17 cellular contexts compared by ENCODE assay signal in genomic region chr2:203059567-203059966, GRCh38. TPM values are rescaled to one million over a fixed set of nuclear protein-coding genes. Genes with fewer than 3 reads are reported as not detected.
DNase-seq lines count a peak whose midpoint lies in the region; ATAC-seq, FAIRE-seq and TF ChIP-seq lines count a peak whose summit lies in the region.
"Had no signal": no experiment of that assay in that cellular context is flagged by ENCODE, and none has a peak within 500 bp of the region (broad histone marks: within the 10 kb centered on the region; RNA-seq: fewer than 3 reads in every experiment).

No MANE protein-coding gene starts in this region.

- DNase-seq in Caco-2 (no peak), GM23338 (ENCODE audit: low spot score) (peak; percentile 7), GM12878 (ENCODE audit: low read depth, low spot score) (no peak), smooth muscle cell (lab: John Stamatoyannopoulos, UW; ENCODE audit: unreplicated experiment) (no peak)
- DNase-seq in effector memory CD8-positive, alpha-beta T cell: no peak
- DNase-seq: CD8-positive, alpha-beta T cell; DMS 273 treated with DMSO at 0.1 percent for 48 hours; DMS53; DND-41; EL had no signal

- H3K27me3 ChIP-seq in Caco-2 (replicated peaks; ENCODE audit: control insufficient read depth, insufficient read depth, low read length) (no peaks in the 10 kb centered on the region), GM23338 (ENCODE audit: insufficient read depth) (no peaks in the 10 kb centered on the region), GM12878 (replicated peaks in 1 of 2; ENCODE audit: control insufficient read depth in 2 of 2, insufficient read depth in 2 of 2, low read length in 1 of 2) (no peaks in the 10 kb centered on the region), smooth muscle cell (ENCODE audit: low read depth) (no peaks in the 10 kb centered on the region)
- H3K27me3 ChIP-seq: BLaER1 treated with 17β-estradiol and CSF1 and Interleukin-3, amounts not matched to agents 10 nM and 100 nM had no signal

- H3K9me2 ChIP-seq in GM23338 (ENCODE audit: insufficient read depth): no peaks in the 10 kb centered on the region

- H3K9me3 ChIP-seq in Caco-2 (no peaks in the 10 kb centered on the region), GM12878 (replicated peaks; ENCODE audit: control insufficient read depth, insufficient read depth, low read length) (no peaks in the 10 kb centered on the region), smooth muscle cell (replicated peaks; ENCODE audit: low read depth) (no peaks in the 10 kb centered on the region)
- H3K9me3 ChIP-seq: BLaER1 treated with 17β-estradiol and CSF1 and Interleukin-3, amounts not matched to agents 10 nM and 100 nM; HAP-1 had no signal

- peaks cover 9% of the 10 kb centered on the region for H3K9me3 Mint-ChIP-seq in Caco-2 (ENCODE audit: unreplicated experiment)
- peaks cover 2% of the 10 kb centered on the region; the same call in 2 of the 3 replicates for H3K9me3 Mint-ChIP-seq in GM23338
- no peaks in the 10 kb centered on the region for H3K9me3 Mint-ChIP-seq in effector memory CD8-positive, alpha-beta T cell
- H3K9me3 Mint-ChIP-seq: CD8-positive, alpha-beta T cell had no signal

- no peak overlapping the region for H2AFZ ChIP-seq in GM23338
- no peak overlapping the region for H2AFZ ChIP-seq in GM12878 (ENCODE audit: control insufficient read depth, low read depth, low read length)
- H2AFZ ChIP-seq in smooth muscle cell (ENCODE audit: low read depth): no peak overlapping the region

- FAIRE-seq in GM12878 (lab: Jason Lieb, UNC): peak; percentile 27
- FAIRE-seq: GM12891, GM18507, H1 had no signal

- H3K36me3 Mint-ChIP-seq in Caco-2 (ENCODE audit: insufficient read depth, unreplicated experiment) (peaks cover 73% of the 10 kb centered on the region), GM23338 (ENCODE audit: low read depth) (peaks cover 9% of the 10 kb centered on the region; the same call in 2 of the 3 replicates)
- H3K36me3 Mint-ChIP-seq in effector memory CD8-positive, alpha-beta T cell (ENCODE audit: insufficient read depth): peaks cover 3% of the 10 kb centered on the region

- RAD21 ChIA-PET in GM12878 (lab: Charles Lee; ENCODE audit: unreplicated experiment): no interaction called here

- H3K27ac Mint-ChIP-seq in Caco-2 (ENCODE audit: unreplicated experiment) (peak overlapping the region; percentile 92), GM23338 (peak overlapping the region; percentile 8; the same call in 1 of the 2 replicates)
- no peak overlapping the region for H3K27ac Mint-ChIP-seq in effector memory CD8-positive, alpha-beta T cell
- H3K27ac Mint-ChIP-seq: B cell; CD8-positive, alpha-beta T cell had no signal

- POLR2A ChIA-PET in Caco-2 (lab: Charles Lee) (no interaction called here), GM12878 (lab: Charles Lee) (no interaction called here)

- H3K4me2 ChIP-seq in GM23338 (no peak overlapping the region), GM12878 (ENCODE audit: control insufficient read depth, insufficient read depth) (no peak overlapping the region), smooth muscle cell (no peak overlapping the region)

- no peaks in the 10 kb centered on the region for H3F3A ChIP-seq in GM23338 (replicated peaks; ENCODE audit: low read depth)
- peaks cover 31% of the 10 kb centered on the region for H3F3A ChIP-seq in smooth muscle cell (ENCODE audit: low read depth)

- 98% methylated on average over 4 of the region's 4 CpGs for WGBS in GM12878 (ENCODE audit: insufficient coverage, insufficient replicate concordance, low lambda C conversion rate, missing lambda C conversion rate)
- WGBS in smooth muscle cell (ENCODE audit: low lambda C conversion rate): 76% methylated on average over 4 of the region's 4 CpGs

- TF ChIP-seq EP300 in GM12878 (IDR thresholded peaks at IDR 0.05; ENCODE audit: borderline replicate concordance in 1 of 2, control insufficient read depth in 1 of 2, low read depth in 2 of 2, low read length in 2 of 2): no peak

- H3K4me3 Mint-ChIP-seq in Caco-2 (ENCODE audit: unreplicated experiment) (peak overlapping the region; percentile 46), GM23338 (no peak overlapping the region)
- no peak overlapping the region for H3K4me3 Mint-ChIP-seq in effector memory CD8-positive, alpha-beta T cell
- H3K4me3 Mint-ChIP-seq: B cell; CD8-positive, alpha-beta T cell had no signal

- in situ Hi-C loops in GM12878 (cut with MboI): no loop called here

- intact Hi-C loops in Caco-2 (cut with micrococcal nuclease; ENCODE audit: unreplicated experiment) (no loop called here), GM12878 (cut with micrococcal nuclease; ENCODE audit: unreplicated experiment) (no loop called here)

- no peaks in the 10 kb centered on the region for H3K79me2 ChIP-seq in GM23338 (replicated peaks; ENCODE audit: insufficient read depth)
- no peaks in the 10 kb centered on the region for H3K79me2 ChIP-seq in GM12878 (ENCODE audit: control insufficient read depth, insufficient read depth, low read length)
- no peaks in the 10 kb centered on the region for H3K79me2 ChIP-seq in smooth muscle cell (ENCODE audit: low read depth)

- H4K20me1 ChIP-seq in GM23338 (replicated peaks; ENCODE audit: insufficient read depth): no peaks in the 10 kb centered on the region
- no peaks in the 10 kb centered on the region for H4K20me1 ChIP-seq in GM12878 (ENCODE audit: control insufficient read depth, insufficient read depth)
- H4K20me1 ChIP-seq in smooth muscle cell (ENCODE audit: low read depth): peaks cover 4% of the 10 kb centered on the region
- H4K20me1 ChIP-seq: BLaER1 treated with 17β-estradiol and CSF1 and Interleukin-3, amounts not matched to agents 10 nM and 100 nM had no signal

- H3K27ac ChIP-seq in GM23338 (ENCODE audit: low read depth): no peak overlapping the region
- H3K27ac ChIP-seq in GM12878 (ENCODE audit: control insufficient read depth, insufficient read depth): no peak overlapping the region
- peak overlapping the region; percentile 82 for H3K27ac ChIP-seq in smooth muscle cell (ENCODE audit: low read depth)

- CTCF ChIA-PET in Caco-2 (lab: Charles Lee): no interaction called here
- CTCF ChIA-PET in GM12878 (lab: Yijun Ruan, JAX): interaction anchor here (0.6 kb wide), 1 partner anchor 909 kb away, joined by 3 read pairs; no protein-coding TSS in a partner anchor

- H3K4me3 ChIP-seq in Caco-2 (ENCODE audit: low read depth, low read length) (no peak overlapping the region), GM23338 (no peak overlapping the region), GM12878 (no peak overlapping the region), smooth muscle cell (no peak overlapping the region)
- H3K4me3 ChIP-seq: BLaER1 treated with 17β-estradiol and CSF1 and Interleukin-3, amounts not matched to agents 10 nM and 100 nM; HAP-1 had no signal

- H3K9ac ChIP-seq in GM12878 (ENCODE audit: control insufficient read depth, insufficient read depth, low read length) (no peak overlapping the region), smooth muscle cell (ENCODE audit: low read depth) (no peak overlapping the region)

- ATAC-seq in GM23338: no peak; the same call in 2 of the 3 replicates
- no peak for ATAC-seq in GM12878
- no peak for ATAC-seq in GM19395 (IDR thresholded peaks at IDR 0.05; ENCODE audit: unreplicated experiment)
- no peak for ATAC-seq in effector memory CD8-positive, alpha-beta T cell (replicated peaks)
- ATAC-seq: CD8-positive, alpha-beta T cell had no signal

- no peak for TF ChIP-seq POLR2A in GM12878 (IDR thresholded peaks at IDR 0.05; ENCODE audit: low read depth, low read length)

- H3K4me1 ChIP-seq in Caco-2 (peaks cover 25% of the 10 kb centered on the region), GM23338 (ENCODE audit: insufficient read depth) (peaks cover 13% of the 10 kb centered on the region), GM12878 (ENCODE audit: control insufficient read depth, insufficient read depth, low read length) (no peaks in the 10 kb centered on the region), smooth muscle cell (ENCODE audit: low read depth) (peaks cover 18% of the 10 kb centered on the region)

- H3K27me3 Mint-ChIP-seq in Caco-2 (ENCODE audit: insufficient read depth, unreplicated experiment): no peaks in the 10 kb centered on the region
- H3K27me3 Mint-ChIP-seq in GM23338 (ENCODE audit: insufficient read depth, low read depth, poor library complexity): no peaks in the 10 kb centered on the region
- no peaks in the 10 kb centered on the region for H3K27me3 Mint-ChIP-seq in effector memory CD8-positive, alpha-beta T cell
- H3K27me3 Mint-ChIP-seq: B cell had no signal

- H3K4me1 Mint-ChIP-seq in Caco-2 (ENCODE audit: low read depth, unreplicated experiment) (peaks cover 27% of the 10 kb centered on the region), GM23338 (peaks cover 18% of the 10 kb centered on the region)
- H3K4me1 Mint-ChIP-seq in effector memory CD8-positive, alpha-beta T cell (ENCODE audit: low read depth in 2 of 2): peaks cover 0 to under 1% of the 10 kb centered on the region in 2 donors
- H3K4me1 Mint-ChIP-seq: B cell had no signal

- no TSS peak for BruUV-seq in Caco-2 (replicated peaks; lab: Mats Ljungman, UMichigan)
- BruUV-seq in GM12878 (replicated peaks; lab: Mats Ljungman, UMichigan): no TSS peak

- TF ChIP-seq CTCF in Caco-2 (IDR thresholded peaks at IDR 0.05; ENCODE audit: insufficient read depth in 1 of 2, low read depth in 1 of 2, low read length in 1 of 2, severe bottlenecking in 1 of 2, unreplicated experiment in 1 of 2) (no peak), GM23338 (conservative IDR thresholded peaks at IDR 0.05; ENCODE audit: low read depth in 2 of 2) (no peak), GM12878 (IDR thresholded peaks at IDR 0.05 in 2 of 3, conservative IDR thresholded peaks at IDR 0.05 in 1 of 3; ENCODE audit: control insufficient read depth in 2 of 3, extremely low read depth in 1 of 3, insufficient read depth in 1 of 3, low read depth in 3 of 3, low read length in 3 of 3) (no peak), smooth muscle cell (IDR thresholded peaks at IDR 0.05; ENCODE audit: borderline replicate concordance, insufficient read depth, poor library complexity, severe bottlenecking) (no peak)

- TF ChIP-seq RAD21 in GM12878 (IDR thresholded peaks at IDR 0.05; ENCODE audit: insufficient read depth, low read depth, low read length): no peak

- no peaks in the 10 kb centered on the region; the same call in none of the 2 replicates for H3K36me3 ChIP-seq in Caco-2 (ENCODE audit: control insufficient read depth, insufficient read depth, low read length)
- no peaks in the 10 kb centered on the region for H3K36me3 ChIP-seq in GM23338 (ENCODE audit: insufficient read depth)
- peaks cover 0 to 3% of the 10 kb centered on the region in 2 experiments; a peak in 2 of 4 replicates for H3K36me3 ChIP-seq in GM12878 (ENCODE audit: control insufficient read depth in 2 of 2, insufficient read depth in 2 of 2, low read length in 1 of 2)
- H3K36me3 ChIP-seq in smooth muscle cell (ENCODE audit: low read depth): no peaks in the 10 kb centered on the region

- SMC1A ChIA-PET in GM12878 (lab: Charles Lee; ENCODE audit: uncharacterized antibody, unreplicated experiment): no interaction called here

RNA-seq across cellular contexts. Expression of gene NBEAL1, which starts 44.9 kb away (rescaled TPM):
- 39.9 and 44.1 TPM in 2 replicates for total RNA-seq in Caco-2 (2022)
- total RNA-seq in GM23338 (2014; rRNA removed; shearing (Covaris generic)): 11.6 and 13.3 TPM in 2 replicates
- polyA plus RNA-seq in GM23338 (2016; fragmentation: Nextera tagmentation; extraction: Ambion mirVana): 17.6 and 21.8 TPM in 2 replicates
- total RNA-seq in GM12878 (2013; cell fraction: nucleolus; rRNA removed): 163 and 168 TPM in 2 replicates
- 7.5 and 9.2 TPM in 2 replicates for total RNA-seq in GM12878 (2014; rRNA removed)
- 10.7 and 12.4 TPM in 2 replicates for total RNA-seq in GM12878 (2014; rRNA removed; fragmentation: Illumina TruSeq; extraction: Trizol)
- total RNA-seq in GM12878 (2021): 6.6 and 10.0 TPM in 2 replicates
- 4.5 TPM for polyA plus RNA-seq in GM12878 (2011; ENCODE audit: low read depth)
- polyA plus RNA-seq in GM12878 (2011; rRNA removed): 7.4 and 8.7 TPM in 2 replicates
- 1.9 and 2.6 TPM in 2 replicates for polyA plus RNA-seq in GM12878 (2011; cell fraction: cytosol; rRNA removed)
- polyA plus RNA-seq in GM12878 (2011; cell fraction: nucleus; rRNA removed): 3.6 and 3.9 TPM in 2 replicates
- polyA plus RNA-seq in GM12878 (2012): 4.9 and 7.9 TPM in 2 replicates
- 11.3 and 16.1 TPM in 2 replicates for polyA plus RNA-seq in GM12878 (2014; fragmentation: Illumina TruSeq; extraction: Trizol)
- polyA plus RNA-seq in GM12878 (2014; fragmentation: Nextera tagmentation; extraction: Ambion mirVana): 1 to 10 TPM; 1.9 to 3.6 TPM
- 2.6 and 3.3 TPM in 2 replicates for polyA plus RNA-seq in GM12878 (2014; rRNA removed)
- polyA plus RNA-seq in GM12878 (2016; fragmentation: Nextera tagmentation; extraction: Ambion mirVana): 1 to 10 TPM; 6.7 to 7.0 TPM
- polyA minus RNA-seq in GM12878 (2011; rRNA and poly(A)+ RNA removed): 20.5 and 23.0 TPM in 2 replicates
- 6.0 and 10.6 TPM in 2 replicates for polyA minus RNA-seq in GM12878 (2011; cell fraction: cytosol; rRNA and poly(A)+ RNA removed)
- polyA minus RNA-seq in GM12878 (2011; cell fraction: nucleus; rRNA and poly(A)+ RNA removed): 16.2 and 19.3 TPM in 2 replicates
- total RNA-seq in smooth muscle cell: 32.4 and 50.9 TPM in 2 replicates
- polyA plus RNA-seq in smooth muscle cell: 12.1 and 16.3 TPM in 2 replicates

Comparison
In these comparisons a context has a peak if more than half of its experiments do, and no peak if none do; other contexts are left out.
1. H3K27ac Mint-ChIP-seq: peak in Caco-2 (single experiment) and GM23338 (single experiment); none in effector memory CD8-positive, alpha-beta T cell (0 of 2).